In the genomic region with DNA sequence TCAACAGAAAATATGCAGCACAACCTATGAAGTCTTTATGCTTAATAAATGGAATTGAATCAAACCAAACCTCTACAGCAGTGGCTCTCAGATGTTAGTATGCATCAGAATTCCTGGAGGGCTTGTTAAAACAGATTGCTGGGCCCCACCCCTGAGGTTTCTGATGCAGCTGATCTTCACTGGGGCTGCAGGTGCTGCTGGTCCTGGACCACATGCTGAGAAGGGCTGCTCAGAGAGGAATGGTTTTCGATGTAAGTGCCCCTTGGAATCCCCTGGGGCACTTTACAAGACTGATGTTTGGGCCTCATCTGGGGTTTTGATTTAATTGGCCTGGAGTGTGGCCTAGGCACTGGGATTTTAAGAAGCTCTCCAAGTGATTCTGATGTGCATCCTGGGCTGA, we compare ENCODE assay signal across 20 cellular contexts.
"Had no signal": no experiment of that assay in that cellular context is flagged by ENCODE, and none has a peak within 500 bp of the region (broad histone marks: within the 10 kb centered on the region; RNA-seq: fewer than 3 reads in every experiment).

No MANE protein-coding gene starts in this region.

- H3K36me3 ChIP-seq: breast epithelium, lower lobe of right lung, spleen, thoracic aorta had no signal

- H3K4me3 Mint-ChIP-seq: activated B cell treated with CpG ODN at 0.5 μM for 24 hours; activated CD4-positive, alpha-beta memory T cell treated with anti-CD3 and anti-CD28 coated beads for 36 hours; activated CD4-positive, alpha-beta T cell treated with anti-CD3 and anti-CD28 coated beads for 36 hours; activated naive CD4-positive, alpha-beta T cell treated with anti-CD3 and anti-CD28 coated beads for 36 hours; activated naive CD8-positive, alpha-beta T cell treated with anti-CD3 and anti-CD28 coated beads, Interleukin-2, amount 10 ng/mL, durations not matched to agents 7 days and 5 days; central memory CD8-positive, alpha-beta T cell; naive B cell; type B pancreatic cell had no signal

- DNase-seq: activated B cell treated with CpG ODN at 0.5 μM for 24 hours; activated CD4-positive, alpha-beta memory T cell treated with anti-CD3 and anti-CD28 coated beads for 36 hours; activated CD4-positive, alpha-beta T cell treated with anti-CD3 and anti-CD28 coated beads for 36 hours; activated naive CD4-positive, alpha-beta T cell treated with anti-CD3 and anti-CD28 coated beads for 36 hours; activated naive CD8-positive, alpha-beta T cell treated with anti-CD3 and anti-CD28 coated beads, Interleukin-2, amount 10 ng/mL, durations not matched to agents 7 days and 5 days; activated T-cell treated with anti-CD3 and anti-CD28 coated beads, Interleukin-2, amount 50 U/mL, for 48 hours; amniotic stem cell; effector memory CD4-positive, alpha-beta T cell; lower lobe of right lung; naive B cell; posterior cingulate gyrus; spleen; stimulated activated CD4-positive, alpha-beta T cell treated with anti-CD3 and anti-CD28 coated beads, Interleukin-4, amount 100 ng/mL, for 1 hour; stimulated activated naive CD4-positive, alpha-beta T cell; T1000 had no signal

- H3K27me3 Mint-ChIP-seq: activated CD4-positive, alpha-beta memory T cell treated with anti-CD3 and anti-CD28 coated beads for 36 hours; type B pancreatic cell had no signal

- H3K27ac ChIP-seq: breast epithelium, foreskin keratinocyte, lower lobe of right lung, spleen, thoracic aorta had no signal

- H3K4me3 ChIP-seq: breast epithelium, lower lobe of right lung, spleen, thoracic aorta had no signal

- H3K27ac Mint-ChIP-seq: activated B cell treated with CpG ODN at 0.5 μM for 24 hours; activated CD4-positive, alpha-beta memory T cell treated with anti-CD3 and anti-CD28 coated beads for 36 hours; activated CD4-positive, alpha-beta T cell treated with anti-CD3 and anti-CD28 coated beads for 36 hours; activated naive CD4-positive, alpha-beta T cell treated with anti-CD3 and anti-CD28 coated beads for 36 hours; activated naive CD8-positive, alpha-beta T cell treated with anti-CD3 and anti-CD28 coated beads, Interleukin-2, amount 10 ng/mL, durations not matched to agents 7 days and 5 days; type B pancreatic cell had no signal

- H3K4me1 ChIP-seq: breast epithelium, foreskin keratinocyte, lower lobe of right lung, spleen had no signal

- H3K4me1 Mint-ChIP-seq: activated B cell treated with CpG ODN at 0.5 μM for 24 hours; central memory CD8-positive, alpha-beta T cell; naive B cell had no signal

- H3K9me3 ChIP-seq: breast epithelium, lower lobe of right lung, spleen, thoracic aorta had no signal

- H3K27me3 ChIP-seq: breast epithelium, foreskin keratinocyte had no signal

- H3K9me3 Mint-ChIP-seq: activated B cell treated with CpG ODN at 0.5 μM for 24 hours; activated CD4-positive, alpha-beta memory T cell treated with anti-CD3 and anti-CD28 coated beads for 36 hours; activated naive CD4-positive, alpha-beta T cell treated with anti-CD3 and anti-CD28 coated beads for 36 hours; activated naive CD8-positive, alpha-beta T cell treated with anti-CD3 and anti-CD28 coated beads, Interleukin-2, amount 10 ng/mL, durations not matched to agents 7 days and 5 days; central memory CD8-positive, alpha-beta T cell had no signal

- H3K36me3 Mint-ChIP-seq: activated CD4-positive, alpha-beta memory T cell treated with anti-CD3 and anti-CD28 coated beads for 36 hours; naive B cell; type B pancreatic cell had no signal
